In genomic region chr7:74178632-74179031, GRCh38 we compare ENCODE assay signal across 10 cellular contexts. TPM values are rescaled to one million over a fixed set of nuclear protein-coding genes. Genes with fewer than 3 reads are reported as not detected.
A peak's percentile ranks its signal among the peaks of the same experiment; 100 is the strongest.
DNase-seq lines count a peak whose midpoint lies in the region; ATAC-seq, FAIRE-seq and TF ChIP-seq lines count a peak whose summit lies in the region.
"Had no signal": no experiment of that assay in that cellular context is flagged by ENCODE, and none has a peak within 500 bp of the region (broad histone marks: within the 10 kb centered on the region; RNA-seq: fewer than 3 reads in every experiment).

No MANE protein-coding gene starts in this region.

- DNase-seq in activated T-cell treated with anti-CD3 and anti-CD28 coated beads, Interleukin-2, amount 50 U/mL, for 4 hours: no peak
- DNase-seq in activated T-cell treated with anti-CD3 and anti-CD28 coated beads for 4 hours (no peak), fibroblast of pulmonary artery (ENCODE audit: low read depth) (peak; percentile 36), smooth muscle cell (lab: John Stamatoyannopoulos, UW; ENCODE audit: unreplicated experiment) (no peak), pancreas (no peak)
- DNase-seq in T-helper 2 cell treated with Interferon-gamma antibody and Interleukin-4, amounts not matched to agents 5 μg/mL and 100 μg/mL, for 36 hours (ENCODE audit: low spot score): no peak
- DNase-seq: NCI-H1417 treated with DMSO at 0.1 percent for 48 hours had no signal

- peaks cover 22% of the 10 kb centered on the region for H3K4me1 ChIP-seq in smooth muscle cell (ENCODE audit: low read depth)
- H3K4me1 ChIP-seq in pancreas: peaks cover 55 to 65% (median 61%) of the 10 kb centered on the region in 3 donors

- peaks cover 89% of the 10 kb centered on the region for H4K20me1 ChIP-seq in smooth muscle cell (ENCODE audit: low read depth)

- intact Hi-C loops in pancreas (cut with DNase I): loop anchor here in 1 of 3 donors (10.0 kb wide), 1 partner anchor 114 kb away; no protein-coding TSS in a partner anchor

- H3K9ac ChIP-seq in smooth muscle cell (ENCODE audit: low read depth): no peak overlapping the region

- H3K4me2 ChIP-seq in smooth muscle cell: peak overlapping the region; percentile 99

- no peak for ATAC-seq in activated T-cell treated with anti-CD3 and anti-CD28 coated beads, Interleukin-2, amount 50 U/mL, for 4 hours
- no peak for ATAC-seq in GM21423 (IDR thresholded peaks at IDR 0.05; ENCODE audit: unreplicated experiment)
- no peak for ATAC-seq in GM19397 (IDR thresholded peaks at IDR 0.05; ENCODE audit: unreplicated experiment)
- ATAC-seq in pancreas: no peak

- H3K36me3 ChIP-seq in smooth muscle cell (ENCODE audit: low read depth): no peaks in the 10 kb centered on the region
- no peaks in the 10 kb centered on the region for H3K36me3 ChIP-seq in pancreas
- H3K36me3 ChIP-seq: breast epithelium had no signal

- H3K9me3 Mint-ChIP-seq in activated T-cell treated with anti-CD3 and anti-CD28 coated beads, Interleukin-2, amount 50 U/mL, for 4 hours: no peaks in the 10 kb centered on the region
- no peaks in the 10 kb centered on the region for H3K9me3 Mint-ChIP-seq in T-helper 2 cell treated with Interferon-gamma antibody and Interleukin-4, amounts not matched to agents 5 μg/mL and 100 μg/mL, for 36 hours

- H3K27me3 ChIP-seq in smooth muscle cell (ENCODE audit: low read depth) (no peaks in the 10 kb centered on the region), pancreas (no peaks in the 10 kb centered on the region)
- H3K27me3 ChIP-seq: breast epithelium had no signal

- peaks cover 77% of the 10 kb centered on the region for H3K4me1 Mint-ChIP-seq in activated T-cell treated with anti-CD3 and anti-CD28 coated beads, Interleukin-2, amount 50 U/mL, for 4 hours (ENCODE audit: low read depth)
- H3K4me1 Mint-ChIP-seq in T-helper 2 cell treated with Interferon-gamma antibody and Interleukin-4, amounts not matched to agents 5 μg/mL and 100 μg/mL, for 36 hours (ENCODE audit: low read depth): peaks cover 49% of the 10 kb centered on the region

- H3K36me3 Mint-ChIP-seq in activated T-cell treated with anti-CD3 and anti-CD28 coated beads, Interleukin-2, amount 50 U/mL, for 4 hours (ENCODE audit: insufficient read depth): peaks cover 25% of the 10 kb centered on the region
- peaks cover 42% of the 10 kb centered on the region for H3K36me3 Mint-ChIP-seq in T-helper 2 cell treated with Interferon-gamma antibody and Interleukin-4, amounts not matched to agents 5 μg/mL and 100 μg/mL, for 36 hours (ENCODE audit: low read depth)

- H3K4me3 Mint-ChIP-seq in activated T-cell treated with anti-CD3 and anti-CD28 coated beads, Interleukin-2, amount 50 U/mL, for 4 hours: peak overlapping the region; percentile 39
- H3K4me3 Mint-ChIP-seq in T-helper 2 cell treated with Interferon-gamma antibody and Interleukin-4, amounts not matched to agents 5 μg/mL and 100 μg/mL, for 36 hours: peak overlapping the region; percentile 51

- H3F3A ChIP-seq in smooth muscle cell (ENCODE audit: low read depth): peaks cover 12% of the 10 kb centered on the region

- WGBS in smooth muscle cell (ENCODE audit: low lambda C conversion rate): 61% methylated on average over 9 of the region's 9 CpGs
- 32 to 34% methylated on average over 9 of the region's 9 CpGs for WGBS in pancreas, 2 donors

- H3K27ac ChIP-seq in smooth muscle cell (ENCODE audit: low read depth) (peak overlapping the region; percentile 90), pancreas (peak overlapping the region in 2 of 4 donors; percentile 15 to 44)
- H3K27ac ChIP-seq: breast epithelium had no signal

- H2AFZ ChIP-seq in smooth muscle cell (ENCODE audit: low read depth): no peak overlapping the region

- H3K9me3 ChIP-seq in smooth muscle cell (replicated peaks; ENCODE audit: low read depth) (no peaks in the 10 kb centered on the region), pancreas (no peaks in the 10 kb centered on the region)
- H3K9me3 ChIP-seq: breast epithelium had no signal

- no peak for FAIRE-seq in pancreas (lab: Jason Lieb, UNC)

- peaks cover 92% of the 10 kb centered on the region for H3K79me2 ChIP-seq in smooth muscle cell (ENCODE audit: low read depth)

- TF ChIP-seq CTCF in fibroblast of pulmonary artery (IDR thresholded peaks at IDR 0.05; ENCODE audit: low read length, missing control alignments) (no peak), smooth muscle cell (IDR thresholded peaks at IDR 0.05; ENCODE audit: borderline replicate concordance, insufficient read depth, poor library complexity, severe bottlenecking) (no peak), pancreas (IDR thresholded peaks at IDR 0.05) (no peak)

- peak overlapping the region; percentile 66 for H3K27ac Mint-ChIP-seq in T-helper 2 cell treated with Interferon-gamma antibody and Interleukin-4, amounts not matched to agents 5 μg/mL and 100 μg/mL, for 36 hours

- H3K27me3 Mint-ChIP-seq in activated T-cell treated with anti-CD3 and anti-CD28 coated beads, Interleukin-2, amount 50 U/mL, for 4 hours (ENCODE audit: low read depth): no peaks in the 10 kb centered on the region
- no peaks in the 10 kb centered on the region for H3K27me3 Mint-ChIP-seq in T-helper 2 cell treated with Interferon-gamma antibody and Interleukin-4, amounts not matched to agents 5 μg/mL and 100 μg/mL, for 36 hours (ENCODE audit: low read depth)

- H3K4me3 ChIP-seq in fibroblast of pulmonary artery (replicated peaks; ENCODE audit: low read depth, low read length) (no peak overlapping the region), smooth muscle cell (no peak overlapping the region), pancreas (no peak overlapping the region)
- H3K4me3 ChIP-seq: breast epithelium had no signal

RNA-seq across cellular contexts. Expression of gene EIF4H, which starts 4.5 kb away (rescaled TPM):
- total RNA-seq in activated T-cell treated with anti-CD3 and anti-CD28 coated beads, Interleukin-2, amount 50 U/mL, for 4 hours: 100 to 1,000 TPM; 427 to 433 (median 433) TPM
- total RNA-seq in smooth muscle cell (168 and 198 TPM in 2 replicates), pancreas (100 to 1,000 TPM; 128 to 195 (median 135) TPM)
- polyA plus RNA-seq in smooth muscle cell (222 and 241 TPM in 2 replicates), pancreas (100 to 1,000 TPM in 1 of 2 donors, 10 to 100 TPM in 1; 73.0 to 107 TPM)

RNA-seq across cellular contexts. Expression of gene LAT2, which starts 31.2 kb away (rescaled TPM):
- 10 to 100 TPM in 1 of 3 donors, 1 to 10 TPM in 2; 2.5 to 12.5 (median 5.9) TPM for total RNA-seq in activated T-cell treated with anti-CD3 and anti-CD28 coated beads, Interleukin-2, amount 50 U/mL, for 4 hours
- total RNA-seq in smooth muscle cell: 0.54 TPM in 1 of 2 replicates, not detected in the other
- polyA plus RNA-seq in smooth muscle cell: 0.39 TPM in 1 of 2 replicates, not detected in the other
- total RNA-seq in pancreas: 10 to 100 TPM in 1 of 6 donors, 1 to 10 TPM in 4, under 1 TPM in 1; 0.65 to 14.3 (median 2.7) TPM
- 10 to 100 TPM in 1 of 2 donors, 1 to 10 TPM in 1; 4.6 to 17.5 TPM for polyA plus RNA-seq in pancreas
